18 cellular contexts compared by ENCODE assay signal in genomic region chr16:31513126-31513525, GRCh38. TPM values are rescaled to one million over a fixed set of nuclear protein-coding genes. Genes with fewer than 3 reads are reported as not detected.
DNase-seq lines count a peak whose midpoint lies in the region; ATAC-seq, FAIRE-seq and TF ChIP-seq lines count a peak whose summit lies in the region.
"Had no signal": no experiment of that assay in that cellular context is flagged by ENCODE, and none has a peak within 500 bp of the region (broad histone marks: within the 10 kb centered on the region; RNA-seq: fewer than 3 reads in every experiment).

No MANE protein-coding gene starts in this region.

- intact Hi-C loops in right lobe of liver (cut with DNase I): no loop called here

- TF ChIP-seq POLR2A in right lobe of liver (IDR thresholded peaks at IDR 0.05): no peak

- no peak for ATAC-seq in HG03342 (IDR thresholded peaks at IDR 0.05; ENCODE audit: unreplicated experiment)
- ATAC-seq in HG02870 (IDR thresholded peaks at IDR 0.05; ENCODE audit: unreplicated experiment): no peak
- no peak for ATAC-seq in right lobe of liver
- ATAC-seq: esophagus mucosa, HepG2 had no signal

- no peaks in the 10 kb centered on the region for H3K9me3 ChIP-seq in right lobe of liver
- H3K9me3 ChIP-seq: thyroid gland had no signal

- in situ Hi-C loops in ACHN (cut with HindIII; ENCODE audit: low pct_ligation_motif_present, low pct_unique_long_range_greater_than_20kb, low sequenced_read_pairs): no loop called here

- H3K4me1 ChIP-seq in right lobe of liver: peaks cover 0 to 9% (median 0%) of the 10 kb centered on the region in 4 donors

- H3K36me3 ChIP-seq in right lobe of liver: no peaks in the 10 kb centered on the region
- H3K36me3 ChIP-seq: thyroid gland had no signal

- H3K4me3 ChIP-seq in fibroblast of the aortic adventitia (ENCODE audit: low read depth, low read length): no peak overlapping the region
- no peak overlapping the region for H3K4me3 ChIP-seq in right lobe of liver
- H3K4me3 ChIP-seq: thyroid gland had no signal

- H3K27me3 ChIP-seq in right lobe of liver: no peaks in the 10 kb centered on the region
- H3K27me3 ChIP-seq: thyroid gland had no signal

- 56% methylated on average over 5 of the region's 6 CpGs for WGBS in right lobe of liver (ENCODE audit: insufficient coverage, low coverage, low lambda C conversion rate, missing lambda C conversion rate)

- no peak overlapping the region for H3K27ac ChIP-seq in right lobe of liver
- H3K27ac ChIP-seq: thyroid gland had no signal

- TF ChIP-seq CTCF in fibroblast of the aortic adventitia (IDR thresholded peaks at IDR 0.05; ENCODE audit: insufficient read depth, low read length) (no peak), right lobe of liver (IDR thresholded peaks at IDR 0.05) (no peak)

- DNase-seq in ACHN (peak; percentile 98), HTR-8/SVneo (ENCODE audit: insufficient read length, low spot score) (peak; percentile 43), T1000 (lab: John Stamatoyannopoulos, UW) (peak; percentile 69), fibroblast of the aortic adventitia (ENCODE audit: low read depth) (peak; percentile 5), NCI-H187 treated with DMSO at 0.1 percent for 48 hours (lab: John Stamatoyannopoulos, UW) (no peak), right lobe of liver (no peak)
- DNase-seq: activated naive CD4-positive, alpha-beta T cell treated with anti-CD3 and anti-CD28 coated beads, Interleukin-2, amount 10 ng/mL, durations not matched to agents 7 days and 5 days; Calu3; NCI-H1417 treated with DMSO at 0.1 percent for 48 hours; NCI-H524 treated with DMSO at 0.1 percent for 48 hours; thyroid gland had no signal

- peak; percentile 59 for FAIRE-seq in HTR-8/SVneo (lab: Jason Lieb, UNC)
- FAIRE-seq: A204.1, colon, HepG2 had no signal

RNA-seq across cellular contexts. Expression of gene RUSF1, which starts 4.9 kb away (rescaled TPM):
- total RNA-seq in fibroblast of the aortic adventitia (ENCODE audit: low replicate concordance) (45.5 and 50.0 TPM in 2 replicates), right lobe of liver (10 to 100 TPM; 35.8 to 70.3 (median 54.5) TPM)

RNA-seq across cellular contexts. Expression of gene AHSP, which starts 14.6 kb away (rescaled TPM):
- not detected in 2 replicates for total RNA-seq in fibroblast of the aortic adventitia (ENCODE audit: low replicate concordance)
- total RNA-seq in right lobe of liver: 1 to 10 TPM in 3 of 6 experiments, under 1 TPM in 1, not detected in 2; 0.95 to 7.3 (median 3.0) TPM
- total RNA-seq: Calu3, esophagus mucosa, HepG2, omental fat pad, thyroid gland had no signal

RNA-seq across cellular contexts. Expression of gene SLC5A2, which starts 30.2 kb away (rescaled TPM):
- not detected in 2 replicates for total RNA-seq in fibroblast of the aortic adventitia (ENCODE audit: low replicate concordance)
- under 1 TPM in 3 of 6 experiments, not detected in 3; 0.07 to 0.14 (median 0.12) TPM for total RNA-seq in right lobe of liver
- total RNA-seq: omental fat pad had no signal

RNA-seq across cellular contexts. Expression of gene TGFB1I1, which starts 41.2 kb away (rescaled TPM):
- total RNA-seq in fibroblast of the aortic adventitia (ENCODE audit: low replicate concordance) (30.3 and 56.7 TPM in 2 replicates), right lobe of liver (1 to 10 TPM; 1.9 to 7.9 (median 6.7) TPM)

RNA-seq across cellular contexts. Expression of gene ARMC5, which starts 53.8 kb away (rescaled TPM):
- 7.4 and 16.9 TPM in 2 replicates for total RNA-seq in fibroblast of the aortic adventitia (ENCODE audit: low replicate concordance)
- total RNA-seq in right lobe of liver: 10 to 100 TPM in 3 of 6 experiments, 1 to 10 TPM in 3; 3.9 to 20.9 (median 11.0) TPM

Comparison
In these comparisons a context has a peak if more than half of its experiments do, and no peak if none do; other contexts are left out.
1. DNase-seq: peak in ACHN (single experiment), HTR-8/SVneo (single experiment), T1000 (single experiment) and fibroblast of the aortic adventitia (single experiment); none in NCI-H187 treated with DMSO at 0.1 percent for 48 hours (single experiment) and right lobe of liver (0 of 3).